18 cellular contexts compared by ENCODE assay signal in the genomic region with DNA sequence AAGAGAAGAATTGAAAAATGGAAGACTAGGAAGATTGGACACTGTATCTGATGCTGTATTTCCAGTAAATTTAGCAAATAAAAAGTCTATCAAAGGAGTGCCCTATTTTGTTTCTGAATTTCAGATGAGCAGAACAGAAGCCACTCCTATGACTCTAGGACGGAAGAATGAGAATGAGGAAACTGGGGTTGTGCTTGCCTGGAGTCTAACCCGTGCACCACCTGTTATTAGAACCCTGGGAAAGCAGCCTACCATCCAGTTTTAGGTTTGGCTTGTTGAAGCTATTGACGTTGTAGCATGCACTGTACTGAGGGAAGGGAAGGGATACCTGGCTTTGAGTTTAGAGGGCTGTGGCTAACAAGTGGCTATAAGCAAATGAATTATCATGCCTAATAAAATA.
DNase-seq lines count a peak whose midpoint lies in the region; FAIRE-seq and TF ChIP-seq lines count a peak whose summit lies in the region.
"Had no signal": no experiment of that assay in that cellular context is flagged by ENCODE, and none has a peak within 500 bp of the region (broad histone marks: within the 10 kb centered on the region; RNA-seq: fewer than 3 reads in every experiment).

No MANE protein-coding gene starts in this region.

- peaks cover 5% of the 10 kb centered on the region for H3K9me3 ChIP-seq in left ventricle myocardium inferior (replicated peaks)
- H3K9me3 ChIP-seq in OCI-LY3 (ENCODE audit: insufficient read depth, low read length), result no peaks in the 10 kb centered on the region
- H3K9me3 ChIP-seq in subcutaneous abdominal adipose tissue (ENCODE audit: control insufficient read depth in 5 of 5, low read length in 5 of 5), result no peaks in the 10 kb centered on the region
- H3K9me3 ChIP-seq in A673 (ENCODE audit: low read depth, low read length, poor library complexity, severe bottlenecking), result no peaks in the 10 kb centered on the region

- H3K9ac ChIP-seq in OCI-LY3 (ENCODE audit: low read length) (no peak overlapping the region), subcutaneous abdominal adipose tissue (ENCODE audit: low read length in 5 of 5) (no peak overlapping the region)

- DNase-seq in left ventricle myocardium inferior (no peak), cardiac septum (ENCODE audit: low spot score) (no peak), myocyte (ENCODE audit: low read depth) (peak; percentile 30), A673 (ENCODE audit: low spot score) (no peak), D721Med (ENCODE audit: insufficient read length, low spot score) (no peak), NCI-H748 (lab: John Stamatoyannopoulos, UW; ENCODE audit: unreplicated experiment) (no peak)
- DNase-seq: DMS 273 treated with DMSO at 0.1 percent for 48 hours, NCI-H1694 treated with DMSO at 0.1 percent for 48 hours, NCI-H510A, PC-9, SIG-M5 had no signal

- peaks cover 4% of the 10 kb centered on the region for H3K4me1 ChIP-seq in left ventricle myocardium inferior
- H3K4me1 ChIP-seq in OCI-LY3 (ENCODE audit: low read length), result peaks cover 72% of the 10 kb centered on the region
- peaks cover 0 to 52% (median 36%) of the 10 kb centered on the region in 5 donors for H3K4me1 ChIP-seq in subcutaneous abdominal adipose tissue (ENCODE audit: control insufficient read depth in 5 of 5, insufficient read depth in 5 of 5, low read length in 5 of 5)
- H3K4me1 ChIP-seq in A673 (ENCODE audit: insufficient read depth, low read length, poor library complexity, severe bottlenecking), result no peaks in the 10 kb centered on the region

- H3K4me3 ChIP-seq in left ventricle myocardium inferior (no peak overlapping the region), OCI-LY3 (ENCODE audit: low read length) (no peak overlapping the region), subcutaneous abdominal adipose tissue (ENCODE audit: low read depth in 1 of 5, low read length in 5 of 5) (no peak overlapping the region), A673 (ENCODE audit: low read depth, low read length, poor library complexity, severe bottlenecking) (no peak overlapping the region)
- H3K4me3 ChIP-seq: K562, PC-9 had no signal

- intact Hi-C loops in left ventricle myocardium inferior (cut with micrococcal nuclease), result no loop called here
- intact Hi-C loops in cardiac septum (cut with DNase I), result no loop called here
- intact Hi-C loops in A673 (cut with micrococcal nuclease; ENCODE audit: unreplicated experiment), result no loop called here

- H3K36me3 ChIP-seq in left ventricle myocardium inferior (no peaks in the 10 kb centered on the region), OCI-LY3 (replicated peaks; ENCODE audit: low read depth, low read length) (peaks cover 7% of the 10 kb centered on the region), subcutaneous abdominal adipose tissue (ENCODE audit: control insufficient read depth in 5 of 5, insufficient read depth in 5 of 5, low read length in 5 of 5) (no peaks in the 10 kb centered on the region), A673 (ENCODE audit: insufficient read depth, low read length, poor library complexity, severe bottlenecking) (no peaks in the 10 kb centered on the region)

- CTCF ChIA-PET in A673 (lab: Charles Lee), result no interaction called here

- POLR2A ChIA-PET in A673 (lab: Charles Lee; ENCODE audit: low non-redundant PET), result no interaction called here

- H2AFZ ChIP-seq in OCI-LY3 (ENCODE audit: low read depth, low read length), result no peak overlapping the region
- H2AFZ ChIP-seq: PC-9 had no signal

- TF ChIP-seq CTCF in left ventricle myocardium inferior (IDR thresholded peaks at IDR 0.05; ENCODE audit: borderline replicate concordance) (no peak), OCI-LY3 (IDR thresholded peaks at IDR 0.05; ENCODE audit: low read depth, low read length) (no peak), A673 (conservative IDR thresholded peaks at IDR 0.05; ENCODE audit: low read depth, low read length) (no peak), D721Med (IDR thresholded peaks at IDR 0.05; ENCODE audit: insufficient read depth, missing control alignments) (no peak)

- H3K27me3 ChIP-seq in left ventricle myocardium inferior (ENCODE audit: low read depth) (no peaks in the 10 kb centered on the region), OCI-LY3 (ENCODE audit: low read depth, low read length) (no peaks in the 10 kb centered on the region), subcutaneous abdominal adipose tissue (ENCODE audit: control insufficient read depth in 5 of 5, insufficient read depth in 4 of 5, low read length in 5 of 5) (no peaks in the 10 kb centered on the region), A673 (replicated peaks; ENCODE audit: insufficient read depth, low read depth, low read length, poor library complexity) (no peaks in the 10 kb centered on the region)

- no peaks in the 10 kb centered on the region for H4K20me1 ChIP-seq in OCI-LY3 (ENCODE audit: insufficient read depth, low read length)

- BruUV-seq in A673 (replicated peaks; lab: Mats Ljungman, UMichigan), result no TSS peak

- H3K4me2 ChIP-seq in OCI-LY3 (ENCODE audit: low read length), result peak overlapping the region; percentile 77
- H3K4me2 ChIP-seq: PC-9 had no signal

- peak overlapping the region; percentile 21 for H3K27ac ChIP-seq in left ventricle myocardium inferior (replicated peaks)
- H3K27ac ChIP-seq in OCI-LY3 (ENCODE audit: low read length), result peak overlapping the region; percentile 19; the same call in 1 of the 2 replicates
- peak overlapping the region; percentile 83 for H3K27ac ChIP-seq in subcutaneous abdominal adipose tissue (ENCODE audit: low read depth, low read length)
- H3K27ac ChIP-seq in A673 (ENCODE audit: low read depth, low read length, poor library complexity, severe bottlenecking), result no peak overlapping the region
- H3K27ac ChIP-seq: PC-9, RWPE1 had no signal

- no peaks in the 10 kb centered on the region for H3K79me2 ChIP-seq in OCI-LY3 (ENCODE audit: low read length)

- FAIRE-seq in D721Med (lab: Jason Lieb, UNC), result no peak
- FAIRE-seq: A204.1, G401.6, H1, K562 had no signal
